ENCODE assay signal across 9 cellular contexts in the genomic region with DNA sequence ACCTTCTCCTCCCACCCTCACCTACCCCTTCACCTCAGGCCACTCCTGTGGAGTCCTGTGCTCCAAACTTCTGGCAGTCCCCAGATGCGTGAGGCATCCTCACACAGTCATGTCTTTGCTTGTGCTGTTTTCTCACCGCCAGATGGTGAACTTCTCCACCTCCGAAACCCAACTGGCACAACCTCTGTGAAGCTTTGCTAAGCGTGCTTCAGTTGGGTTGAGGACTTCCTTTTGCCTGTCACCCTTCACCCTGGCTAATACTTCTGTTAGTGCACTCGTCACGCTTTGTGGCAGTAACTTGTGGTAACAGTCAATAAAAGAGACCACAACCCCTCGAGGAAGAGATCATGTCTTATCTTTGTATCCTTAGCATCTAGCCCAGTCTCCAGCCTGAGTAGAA. TPM values are rescaled to one million over a fixed set of nuclear protein-coding genes. Genes with fewer than 3 reads are reported as not detected.
DNase-seq lines count a peak whose midpoint lies in the region; ATAC-seq and TF ChIP-seq lines count a peak whose summit lies in the region.
"Had no signal": no experiment of that assay in that cellular context is flagged by ENCODE, and none has a peak within 500 bp of the region (broad histone marks: within the 10 kb centered on the region; RNA-seq: fewer than 3 reads in every experiment).

No MANE protein-coding gene starts in this region.

- H3K27me3 ChIP-seq in vagina, result no peaks in the 10 kb centered on the region
- H3K27me3 ChIP-seq in uterus, result no peaks in the 10 kb centered on the region

- H3K4me1 ChIP-seq in mucosa of descending colon (ENCODE audit: low read depth) (no peaks in the 10 kb centered on the region), vagina (no peaks in the 10 kb centered on the region), uterus (no peaks in the 10 kb centered on the region)

- CTCF ChIA-PET in WTC11 (lab: Charles Lee), result interaction anchor here (1.2 to 2.4 kb wide), 3 partner anchors 12 to 52 kb away, joined by 4 to 13 read pairs (median 5); no protein-coding TSS in a partner anchor

- DNase-seq in GM19238 (ENCODE audit: insufficient read length, low spot score) (peak; percentile 47), WTC11 (ENCODE audit: low spot score) (no peak), mucosa of descending colon (peak in 1 of 3 donors; percentile 21), vagina (ENCODE audit: extremely low spot score in 2 of 2) (no peak), uterus (no peak)

- H3K4me3 ChIP-seq in mucosa of descending colon (no peak overlapping the region), vagina (no peak overlapping the region), uterus (no peak overlapping the region)

- no peaks in the 10 kb centered on the region for H3K27me3 Mint-ChIP-seq in WTC11 (ENCODE audit: low read depth)

- intact Hi-C loops in mucosa of descending colon (cut with DNase I, micrococcal nuclease), result no loop called here
- intact Hi-C loops in vagina (cut with DNase I), result no loop called here
- intact Hi-C loops in uterus (cut with DNase I; ENCODE audit: low total_unique reads), result no loop called here

- ATAC-seq in HG03378 (IDR thresholded peaks at IDR 0.05; ENCODE audit: unreplicated experiment) (peak; percentile 57), WTC11 (peak; percentile 28; the same call in 1 of the 2 replicates), mucosa of descending colon (peak; percentile 75), HG03521 (IDR thresholded peaks at IDR 0.05; ENCODE audit: unreplicated experiment) (no peak), GM21786 (IDR thresholded peaks at IDR 0.05; ENCODE audit: unreplicated experiment) (no peak)

- TF ChIP-seq CTCF in WTC11 (IDR thresholded peaks at IDR 0.05), result no peak
- no peak for TF ChIP-seq CTCF in mucosa of descending colon (IDR thresholded peaks at IDR 0.05)
- no peak for TF ChIP-seq CTCF in vagina (IDR thresholded peaks at IDR 0.05)
- no peak for TF ChIP-seq CTCF in uterus (IDR thresholded peaks at IDR 0.05)

- H3K36me3 Mint-ChIP-seq in WTC11, result no peaks in the 10 kb centered on the region

- H3K9me3 Mint-ChIP-seq in WTC11, result no peaks in the 10 kb centered on the region

- H3K9me3 ChIP-seq in mucosa of descending colon, result no peaks in the 10 kb centered on the region
- H3K9me3 ChIP-seq in vagina, result no peaks in the 10 kb centered on the region
- no peaks in the 10 kb centered on the region for H3K9me3 ChIP-seq in uterus

- H3K4me3 Mint-ChIP-seq in WTC11, result no peak overlapping the region

- H3K27ac Mint-ChIP-seq in WTC11, result peak overlapping the region; percentile 28; the same call in 1 of the 2 replicates

- no peak for TF ChIP-seq POLR2A in vagina (IDR thresholded peaks at IDR 0.05)
- no peak for TF ChIP-seq POLR2A in uterus (IDR thresholded peaks at IDR 0.05)

- peaks cover 60% of the 10 kb centered on the region for H3K4me1 Mint-ChIP-seq in WTC11

- POLR2A ChIA-PET in WTC11 (lab: Charles Lee), result no interaction called here

- H3K27ac ChIP-seq in vagina, result no peak overlapping the region
- H3K27ac ChIP-seq in uterus, result no peak overlapping the region

- no peaks in the 10 kb centered on the region for H3K36me3 ChIP-seq in mucosa of descending colon (ENCODE audit: low read depth)
- peaks cover 0 to 5% of the 10 kb centered on the region in 2 donors for H3K36me3 ChIP-seq in vagina
- H3K36me3 ChIP-seq in uterus, result no peaks in the 10 kb centered on the region

TF ChIP-seq in WTC11, 78 proteins besides CTCF, POLR2A, EP300 and RAD21:
- TF ChIP-seq TCF7 (CRISPR knock-in tag; IDR thresholded peaks at IDR 0.05; ENCODE audit: low read depth), result no peak
- TF ChIP-seq, protein P1, sequence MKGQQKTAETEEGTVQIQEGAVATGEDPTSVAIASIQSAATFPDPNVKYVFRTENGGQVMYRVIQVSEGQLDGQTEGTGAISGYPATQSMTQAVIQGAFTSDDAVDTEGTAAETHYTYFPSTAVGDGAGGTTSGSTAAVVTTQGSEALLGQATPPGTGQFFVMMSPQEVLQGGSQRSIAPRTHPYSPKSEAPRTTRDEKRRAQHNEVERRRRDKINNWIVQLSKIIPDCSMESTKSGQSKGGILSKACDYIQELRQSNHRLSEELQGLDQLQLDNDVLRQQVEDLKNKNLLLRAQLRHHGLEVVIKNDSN (CRISPR knock-in tag; IDR thresholded peaks at IDR 0.05), result no peak
- TF ChIP-seq GTF2I (CRISPR knock-in tag; conservative IDR thresholded peaks at IDR 0.05), result no peak
- TF ChIP-seq KAT7 (CRISPR knock-in tag; IDR thresholded peaks at IDR 0.05; ENCODE audit: borderline replicate concordance), result no peak
- TF ChIP-seq, protein P2, sequence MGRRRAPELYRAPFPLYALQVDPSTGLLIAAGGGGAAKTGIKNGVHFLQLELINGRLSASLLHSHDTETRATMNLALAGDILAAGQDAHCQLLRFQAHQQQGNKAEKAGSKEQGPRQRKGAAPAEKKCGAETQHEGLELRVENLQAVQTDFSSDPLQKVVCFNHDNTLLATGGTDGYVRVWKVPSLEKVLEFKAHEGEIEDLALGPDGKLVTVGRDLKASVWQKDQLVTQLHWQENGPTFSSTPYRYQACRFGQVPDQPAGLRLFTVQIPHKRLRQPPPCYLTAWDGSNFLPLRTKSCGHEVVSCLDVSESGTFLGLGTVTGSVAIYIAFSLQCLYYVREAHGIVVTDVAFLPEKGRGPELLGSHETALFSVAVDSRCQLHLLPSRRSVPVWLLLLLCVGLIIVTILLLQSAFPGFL (CRISPR knock-in tag; IDR thresholded peaks at IDR 0.05; ENCODE audit: borderline replicate concordance), result no peak

RNA-seq across cellular contexts. Expression of a gene that starts 42.0 kb away (rescaled TPM):
- total RNA-seq in WTC11 (2021), result 0.09 to 0.22 TPM (median 0.11 TPM) in 3 replicates
- under 1 TPM; 0.34 to 0.63 (median 0.58) TPM for total RNA-seq in mucosa of descending colon
- total RNA-seq in vagina, result 0.25 TPM
- 1 to 10 TPM in 1 of 4 donors, under 1 TPM in 2, not detected in 1; 0.35 to 1.7 (median 0.77) TPM for total RNA-seq in uterus

RNA-seq across cellular contexts. Expression of a gene that starts 56.5 kb away (rescaled TPM):
- total RNA-seq in WTC11 (2021), result not detected in 3 replicates
- total RNA-seq in mucosa of descending colon, result not detected
- total RNA-seq in vagina, result not detected
- not detected for total RNA-seq in uterus
- total RNA-seq: LHCN-M2 had no signal

Comparison
In these comparisons a context has a peak if more than half of its experiments do, and no peak if none do; other contexts are left out.
1. ATAC-seq: peak in HG03378 (single experiment), WTC11 (single experiment) and mucosa of descending colon (single experiment); none in HG03521 (single experiment) and GM21786 (single experiment).